Comparison of ENCODE assay signal across 20 cellular contexts in genomic region chr2:215981135-215981534, GRCh38. TPM values are rescaled to one million over a fixed set of nuclear protein-coding genes. Genes with fewer than 3 reads are reported as not detected.
DNase-seq lines count a peak whose midpoint lies in the region; TF ChIP-seq lines count a peak whose summit lies in the region.
"Had no signal": no experiment of that assay in that cellular context is flagged by ENCODE, and none has a peak within 500 bp of the region (broad histone marks: within the 10 kb centered on the region; RNA-seq: fewer than 3 reads in every experiment).

No MANE protein-coding gene starts in this region.

- peaks cover 81% of the 10 kb centered on the region for H3K79me2 ChIP-seq in PC-9 (ENCODE audit: low read depth)

- peaks cover 57% of the 10 kb centered on the region for H3K4me1 Mint-ChIP-seq in Calu3 (ENCODE audit: low read depth, unreplicated experiment)
- H3K4me1 Mint-ChIP-seq in glutamatergic neuron (ENCODE audit: low read depth, unreplicated experiment) = peaks cover 31% of the 10 kb centered on the region
- peaks cover 8% of the 10 kb centered on the region for H3K4me1 Mint-ChIP-seq in HFFc6 (ENCODE audit: low read depth)
- H3K4me1 Mint-ChIP-seq: GM23338, H9 had no signal

- no peaks in the 10 kb centered on the region for H4K20me1 ChIP-seq in PC-9 (ENCODE audit: insufficient read depth)
- H4K20me1 ChIP-seq: BLaER1 treated with 17β-estradiol and CSF1 and Interleukin-3, amounts not matched to agents 10 nM and 100 nM had no signal

- H3K27ac ChIP-seq in PC-9 (peak overlapping the region; percentile 98), colonic mucosa (no peak overlapping the region)
- H3K27ac ChIP-seq: BLaER1 treated with 17β-estradiol and CSF1 and Interleukin-3, amounts not matched to agents 10 nM and 100 nM had no signal

- peaks cover 63% of the 10 kb centered on the region for H3K4me1 ChIP-seq in PC-9 (replicated peaks; ENCODE audit: insufficient read depth)
- no peaks in the 10 kb centered on the region for H3K4me1 ChIP-seq in colonic mucosa

- H3K27me3 Mint-ChIP-seq in Calu3 (ENCODE audit: unreplicated experiment) = no peaks in the 10 kb centered on the region
- H3K27me3 Mint-ChIP-seq in glutamatergic neuron (ENCODE audit: unreplicated experiment) = peaks cover 12% of the 10 kb centered on the region
- peaks cover 3% of the 10 kb centered on the region; the same call in 1 of the 2 replicates for H3K27me3 Mint-ChIP-seq in HFFc6 (ENCODE audit: insufficient read depth)
- H3K27me3 Mint-ChIP-seq: CD4-positive, alpha-beta T cell; CD8-positive, alpha-beta memory T cell had no signal

- peaks cover 16% of the 10 kb centered on the region for H3K36me3 Mint-ChIP-seq in Calu3 (ENCODE audit: insufficient read depth, unreplicated experiment)
- peaks cover 25% of the 10 kb centered on the region for H3K36me3 Mint-ChIP-seq in glutamatergic neuron (ENCODE audit: unreplicated experiment)
- peaks cover 5% of the 10 kb centered on the region for H3K36me3 Mint-ChIP-seq in HFFc6 (ENCODE audit: low read depth)

- H3K9me3 ChIP-seq in PC-9 (ENCODE audit: insufficient read depth, low read depth) (peaks cover 7% of the 10 kb centered on the region; the same call in 1 of the 2 replicates), colonic mucosa (no peaks in the 10 kb centered on the region)
- H3K9me3 ChIP-seq: A549 had no signal

- H2AFZ ChIP-seq in PC-9 = no peak overlapping the region
- H2AFZ ChIP-seq: GM23338 had no signal

- POLR2A ChIA-PET in PC-9 (lab: Charles Lee; ENCODE audit: unreplicated experiment) = no interaction called here

- no peak for DNase-seq in Calu3
- DNase-seq in PC-9 = no peak
- DNase-seq in dermis microvascular lymphatic vessel endothelial cell (ENCODE audit: low read depth in 2 of 2) = peak; percentile 17 to 19
- no peak for DNase-seq in glutamatergic neuron
- no peak for DNase-seq in colonic mucosa
- no peak for DNase-seq in SK-N-DZ (ENCODE audit: low spot score)
- no peak for DNase-seq in HFFc6
- DNase-seq: 8988T; ACHN; AML-193; BE2C; CD4-positive, alpha-beta T cell; CD8-positive, alpha-beta memory T cell; DMS79 treated with DMSO at 0.1 percent for 48 hours; GF-D8; H9 had no signal

- no peaks in the 10 kb centered on the region for H3K9me2 ChIP-seq in PC-9 (ENCODE audit: insufficient read depth)

- H3K27ac Mint-ChIP-seq in Calu3 (ENCODE audit: unreplicated experiment) (peak overlapping the region; percentile 72), glutamatergic neuron (ENCODE audit: unreplicated experiment) (peak overlapping the region; percentile 62), HFFc6 (no peak overlapping the region)
- H3K27ac Mint-ChIP-seq: CD14-positive monocyte; CD4-positive, alpha-beta T cell; GM23338; H9 had no signal

- H3K36me3 ChIP-seq in PC-9 (ENCODE audit: low read depth) = peaks cover 40% of the 10 kb centered on the region
- no peaks in the 10 kb centered on the region for H3K36me3 ChIP-seq in colonic mucosa
- H3K36me3 ChIP-seq: BE2C had no signal

- TF ChIP-seq CTCF in Calu3 (IDR thresholded peaks at IDR 0.05; ENCODE audit: unreplicated experiment) = no peak
- no peak for TF ChIP-seq CTCF in PC-9 (conservative IDR thresholded peaks at IDR 0.05)
- TF ChIP-seq CTCF in glutamatergic neuron (IDR thresholded peaks at IDR 0.05; ENCODE audit: partially characterized antibody, unreplicated experiment) = no peak
- no peak for TF ChIP-seq CTCF in colonic mucosa (IDR thresholded peaks at IDR 0.05)
- no peak for TF ChIP-seq CTCF in HFFc6 (IDR thresholded peaks at IDR 0.05)

- H3K9me3 Mint-ChIP-seq in Calu3 (ENCODE audit: low read depth, unreplicated experiment) (peaks cover 2% of the 10 kb centered on the region), glutamatergic neuron (ENCODE audit: unreplicated experiment) (peaks cover 16% of the 10 kb centered on the region), HFFc6 (no peaks in the 10 kb centered on the region)
- H3K9me3 Mint-ChIP-seq: CD4-positive, alpha-beta T cell had no signal

- H3K4me3 ChIP-seq in PC-9 (no peak overlapping the region), colonic mucosa (no peak overlapping the region)
- H3K4me3 ChIP-seq: A549; BLaER1 treated with 17β-estradiol and CSF1 and Interleukin-3, amounts not matched to agents 10 nM and 100 nM; GM23338 had no signal

- H3K4me2 ChIP-seq in PC-9 = no peak overlapping the region
- H3K4me2 ChIP-seq: BLaER1 treated with 17β-estradiol and CSF1 and Interleukin-3, amounts not matched to agents 10 nM and 100 nM; GM23338 had no signal

- BruUV-seq in Calu3 (replicated peaks; lab: Mats Ljungman, UMichigan) = no TSS peak
- BruUV-seq in PC-9 (replicated peaks; lab: Mats Ljungman, UMichigan) = no TSS peak

- H3K9ac ChIP-seq in colonic mucosa (ENCODE audit: low read depth in 2 of 2, low read length in 2 of 2) = no peak overlapping the region
- H3K9ac ChIP-seq: BLaER1 treated with 17β-estradiol and CSF1 and Interleukin-3, amounts not matched to agents 10 nM and 100 nM had no signal

- intact Hi-C loops in Calu3 (cut with micrococcal nuclease; ENCODE audit: unreplicated experiment) = no loop called here
- intact Hi-C loops in PC-9 (cut with micrococcal nuclease; ENCODE audit: unreplicated experiment) = no loop called here
- intact Hi-C loops in colonic mucosa (cut with DNase I) = no loop called here

- H3K27me3 ChIP-seq in PC-9 (ENCODE audit: insufficient read depth, low read depth) (no peaks in the 10 kb centered on the region), colonic mucosa (no peaks in the 10 kb centered on the region)
- H3K27me3 ChIP-seq: BE2C; BLaER1 treated with 17β-estradiol and CSF1 and Interleukin-3, amounts not matched to agents 10 nM and 100 nM had no signal

- H3K4me3 Mint-ChIP-seq in Calu3 (ENCODE audit: low read depth, unreplicated experiment) (no peak overlapping the region), glutamatergic neuron (ENCODE audit: unreplicated experiment) (peak overlapping the region; percentile 61), HFFc6 (no peak overlapping the region)
- H3K4me3 Mint-ChIP-seq: CD14-positive monocyte; CD4-positive, alpha-beta T cell; CD8-positive, alpha-beta memory T cell; GM23338; H9 had no signal

- H3F3A ChIP-seq in PC-9 (ENCODE audit: insufficient read depth, low read depth) = peaks cover 33% of the 10 kb centered on the region

- CTCF ChIA-PET in Calu3 (lab: Charles Lee) = no interaction called here
- CTCF ChIA-PET in PC-9 (lab: Charles Lee) = no interaction called here

RNA-seq across cellular contexts. Expression of gene MREG, which starts 32.2 kb away (rescaled TPM):
- total RNA-seq in Calu3 (2022) = 22.0 and 29.7 TPM in 2 replicates
- total RNA-seq in PC-9 (2021) = 23.0 and 27.5 TPM in 2 replicates
- 1.9 and 3.3 TPM in 2 replicates for total RNA-seq in dermis microvascular lymphatic vessel endothelial cell
- total RNA-seq in glutamatergic neuron (ENCODE audit: unreplicated experiment) = 48.4 TPM
- 1 to 10 TPM; 8.5 to 9.4 TPM for total RNA-seq in colonic mucosa
- 14.0 and 15.8 TPM in 2 replicates for polyA plus RNA-seq in SK-N-DZ (2014; cell fraction: cytosol; rRNA removed)
- polyA plus RNA-seq in SK-N-DZ (2014; cell fraction: nucleus; rRNA removed) = 18.0 and 24.8 TPM in 2 replicates
- total RNA-seq in HFFc6 (2021; fragmentation: NEBNext Ultra II Directional; extraction: Animal tissue kit (Norgen Biotek cat#: 25700)) = 1 to 10 TPM; 2.0 to 3.5 (median 3.2) TPM

Comparison
In these comparisons a context has a peak if more than half of its experiments do, and no peak if none do; other contexts are left out.
1. DNase-seq: peak in dermis microvascular lymphatic vessel endothelial cell (2 of 2); none in Calu3 (single experiment), PC-9 (0 of 2), glutamatergic neuron (single experiment), colonic mucosa (single experiment), SK-N-DZ (single experiment) and HFFc6 (single experiment).